ENCODE assay signal across 8 cellular contexts in genomic region chrX:109536439-109537323, GRCh38. TPM values are rescaled to one million over a fixed set of nuclear protein-coding genes. Genes with fewer than 3 reads are reported as not detected.
DNase-seq lines count a peak whose midpoint lies in the region; ATAC-seq, FAIRE-seq and TF ChIP-seq lines count a peak whose summit lies in the region.

NXT2 (plus strand) TSS chrX:109536844; CDS start chrX:109537007, 163 bp downstream.

- H3K4me3 Mint-ChIP-seq in WTC11 = peak within 1 kb of the TSS; percentile 97

- H3K4me1 Mint-ChIP-seq in WTC11 = peaks cover 4% of the 10 kb centered on the region; the same call in 1 of the 2 replicates

- POLR2A ChIA-PET in WTC11 (lab: Charles Lee) = interaction anchor here (2.2 kb wide), 1 partner anchor 88 kb away, joined by 10 read pairs; the partner anchor contains the start of gene KCNE5

- H3K4me1 ChIP-seq in small intestine (ENCODE audit: control insufficient read depth in 2 of 2, insufficient read depth in 1 of 2, low read depth in 1 of 2, low read length in 1 of 2) = no peaks in the 10 kb centered on the region

- H3K36me3 ChIP-seq in bronchial epithelial cell (ENCODE audit: control insufficient read depth, insufficient read depth, low read length) (no peaks in the 10 kb centered on the region), small intestine (ENCODE audit: control insufficient read depth in 2 of 2, insufficient read depth in 2 of 2, low read length in 2 of 2) (no peaks in the 10 kb centered on the region)

- H3K9me3 ChIP-seq in small intestine (ENCODE audit: control insufficient read depth, low read depth) = no peaks in the 10 kb centered on the region

- peak within 1 kb of the TSS; percentile 100 for H3K27ac Mint-ChIP-seq in WTC11

- CTCF ChIA-PET in WTC11 (lab: Charles Lee) = interaction anchor here (1.0 to 1.8 kb wide), 4 partner anchors 51 to 99 kb away, joined by 3 to 12 read pairs (median 6); partner anchors contain the start of gene KCNE5

- H3K27me3 ChIP-seq in bronchial epithelial cell (ENCODE audit: control insufficient read depth, insufficient read depth, low read length) (no peaks in the 10 kb centered on the region), small intestine (ENCODE audit: control insufficient read depth in 2 of 2, insufficient read depth in 2 of 2, low read length in 2 of 2) (no peaks in the 10 kb centered on the region)

- FAIRE-seq in bronchial epithelial cell (lab: Jason Lieb, UNC) (no peak), small intestine (lab: Jason Lieb, UNC) (no peak)

- TF ChIP-seq CTCF in AG09309 (IDR thresholded peaks at IDR 0.05; ENCODE audit: control insufficient read depth, insufficient read depth, low read depth, low read length, missing control alignments) (no peak), WTC11 (IDR thresholded peaks at IDR 0.05) (no peak), bronchial epithelial cell (IDR thresholded peaks at IDR 0.05; ENCODE audit: insufficient read depth, low read length, severe bottlenecking) (no peak)

- H3K36me3 Mint-ChIP-seq in WTC11 = no peaks in the 10 kb centered on the region; the same call in 1 of the 2 replicates

- 3 to 35% (median 11%) methylated on average over 29 to 43 of the region's 43 CpGs for WGBS in small intestine, 3 donors

- H3K9me3 Mint-ChIP-seq in WTC11 = peaks cover 7% of the 10 kb centered on the region

- H3K27me3 Mint-ChIP-seq in WTC11 (ENCODE audit: low read depth) = peaks cover 31% of the 10 kb centered on the region

- DNase-seq in AG09309 (ENCODE audit: low read depth) (peak; percentile 70), NCI-H226 (peak; percentile 76), WTC11 (ENCODE audit: low spot score) (peak; percentile 83), bronchial epithelial cell (ENCODE audit: low read depth) (peak; percentile 82), iPS-NIHi7 (ENCODE audit: extremely low spot score) (peak; percentile 100), small intestine (peak; percentile 91)

- H3K27ac ChIP-seq in small intestine (ENCODE audit: low read depth in 1 of 2, low read length in 1 of 2) = peak within 1 kb of the TSS; percentile 88 to 100

- ATAC-seq in GM19023 (IDR thresholded peaks at IDR 0.05; ENCODE audit: unreplicated experiment) (peak; percentile 96), HG03196 (IDR thresholded peaks at IDR 0.05; ENCODE audit: unreplicated experiment) (peak; percentile 98), WTC11 (peak; percentile 99)

- H3K4me3 ChIP-seq in AG09309 (ENCODE audit: control insufficient read depth, low read depth, low read length) = peak within 1 kb of the TSS; percentile 58
- H3K4me3 ChIP-seq in bronchial epithelial cell (ENCODE audit: low read depth, low read length) = peak within 1 kb of the TSS; percentile 59
- H3K4me3 ChIP-seq in small intestine (ENCODE audit: low read depth in 1 of 2, low read length in 2 of 2) = peak within 1 kb of the TSS; percentile 48 to 50

TF ChIP-seq in WTC11, 78 proteins besides CTCF, POLR2A, EP300 and RAD21:
- TF ChIP-seq ZBTB43 (CRISPR knock-in tag; IDR thresholded peaks at IDR 0.05) = no peak
- TF ChIP-seq, protein P1, sequence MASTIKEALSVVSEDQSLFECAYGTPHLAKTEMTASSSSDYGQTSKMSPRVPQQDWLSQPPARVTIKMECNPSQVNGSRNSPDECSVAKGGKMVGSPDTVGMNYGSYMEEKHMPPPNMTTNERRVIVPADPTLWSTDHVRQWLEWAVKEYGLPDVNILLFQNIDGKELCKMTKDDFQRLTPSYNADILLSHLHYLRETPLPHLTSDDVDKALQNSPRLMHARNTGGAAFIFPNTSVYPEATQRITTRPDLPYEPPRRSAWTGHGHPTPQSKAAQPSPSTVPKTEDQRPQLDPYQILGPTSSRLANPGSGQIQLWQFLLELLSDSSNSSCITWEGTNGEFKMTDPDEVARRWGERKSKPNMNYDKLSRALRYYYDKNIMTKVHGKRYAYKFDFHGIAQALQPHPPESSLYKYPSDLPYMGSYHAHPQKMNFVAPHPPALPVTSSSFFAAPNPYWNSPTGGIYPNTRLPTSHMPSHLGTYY (CRISPR knock-in tag; IDR thresholded peaks at IDR 0.05) = no peak
- TF ChIP-seq TEAD4 (CRISPR knock-in tag; IDR thresholded peaks at IDR 0.05) = no peak
- no peak for TF ChIP-seq IRF2 (CRISPR knock-in tag; IDR thresholded peaks at IDR 0.05; ENCODE audit: borderline replicate concordance, low read depth)
- no peak for TF ChIP-seq FOXJ3 (CRISPR knock-in tag; IDR thresholded peaks at IDR 0.05; ENCODE audit: borderline replicate concordance)
- TF ChIP-seq ELF4 (CRISPR knock-in tag; IDR thresholded peaks at IDR 0.05; ENCODE audit: low read depth) = no peak
- TF ChIP-seq USF1 (CRISPR knock-in tag; IDR thresholded peaks at IDR 0.05) = peak; percentile 83
- peak; percentile 84 for TF ChIP-seq USF2 (CRISPR knock-in tag; IDR thresholded peaks at IDR 0.05)
- TF ChIP-seq FOXP1 (CRISPR knock-in tag; IDR thresholded peaks at IDR 0.05; ENCODE audit: borderline replicate concordance) = no peak
- no peak for TF ChIP-seq ESRRA (CRISPR knock-in tag; IDR thresholded peaks at IDR 0.05; ENCODE audit: borderline replicate concordance)
- TF ChIP-seq NR1H2 (CRISPR knock-in tag; IDR thresholded peaks at IDR 0.05) = no peak
- TF ChIP-seq, protein P2, sequence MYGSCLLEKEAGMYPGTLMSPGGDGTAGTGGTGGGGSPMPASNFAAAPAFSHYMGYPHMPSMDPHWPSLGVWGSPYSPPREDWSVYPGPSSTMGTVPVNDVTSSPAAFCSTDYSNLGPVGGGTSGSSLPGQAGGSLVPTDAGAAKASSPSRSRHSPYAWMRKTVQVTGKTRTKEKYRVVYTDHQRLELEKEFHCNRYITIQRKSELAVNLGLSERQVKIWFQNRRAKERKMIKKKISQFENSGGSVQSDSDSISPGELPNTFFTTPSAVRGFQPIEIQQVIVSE (CRISPR knock-in tag; IDR thresholded peaks at IDR 0.05; ENCODE audit: borderline replicate concordance) = no peak
- TF ChIP-seq, protein P3, sequence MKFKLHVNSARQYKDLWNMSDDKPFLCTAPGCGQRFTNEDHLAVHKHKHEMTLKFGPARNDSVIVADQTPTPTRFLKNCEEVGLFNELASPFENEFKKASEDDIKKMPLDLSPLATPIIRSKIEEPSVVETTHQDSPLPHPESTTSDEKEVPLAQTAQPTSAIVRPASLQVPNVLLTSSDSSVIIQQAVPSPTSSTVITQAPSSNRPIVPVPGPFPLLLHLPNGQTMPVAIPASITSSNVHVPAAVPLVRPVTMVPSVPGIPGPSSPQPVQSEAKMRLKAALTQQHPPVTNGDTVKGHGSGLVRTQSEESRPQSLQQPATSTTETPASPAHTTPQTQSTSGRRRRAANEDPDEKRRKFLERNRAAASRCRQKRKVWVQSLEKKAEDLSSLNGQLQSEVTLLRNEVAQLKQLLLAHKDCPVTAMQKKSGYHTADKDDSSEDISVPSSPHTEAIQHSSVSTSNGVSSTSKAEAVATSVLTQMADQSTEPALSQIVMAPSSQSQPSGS (CRISPR knock-in tag; IDR thresholded peaks at IDR 0.05; ENCODE audit: borderline replicate concordance, low read depth) = no peak
- peak; percentile 45; the same call in 1 of the 2 replicates for TF ChIP-seq SP1 (CRISPR knock-in tag; conservative IDR thresholded peaks at IDR 0.05)
- TF ChIP-seq MYBL2 (CRISPR knock-in tag; IDR thresholded peaks at IDR 0.05) = no peak
- no peak for TF ChIP-seq SMAD3 (CRISPR knock-in tag; IDR thresholded peaks at IDR 0.05; ENCODE audit: borderline replicate concordance)
- TF ChIP-seq NR3C1 (CRISPR knock-in tag; conservative IDR thresholded peaks at IDR 0.05; ENCODE audit: low read depth) = no peak

RNA-seq across cellular contexts. Expression of gene NXT2, which starts in this region (rescaled TPM):
- 9.9 to 10.4 TPM (median 10.4 TPM) in 3 replicates for total RNA-seq in WTC11 (2021)
- total RNA-seq in bronchial epithelial cell = 11.3 and 13.2 TPM in 2 replicates
- polyA plus RNA-seq in small intestine = 1 to 10 TPM; 6.8 to 7.8 (median 6.8) TPM

Comparison
In these comparisons a context has a peak if more than half of its experiments do, and no peak if none do; other contexts are left out.
1. Peak in every context shown above with its lines: DNase-seq, ATAC-seq, H3K4me3 ChIP-seq and H3K27ac ChIP-seq.